ENCODE assay signal across 9 cellular contexts in genomic region chr10:121221991-121222390, GRCh38.
"Had no signal": no experiment of that assay in that cellular context is flagged by ENCODE, and none has a peak within 500 bp of the region (broad histone marks: within the 10 kb centered on the region; RNA-seq: fewer than 3 reads in every experiment).

No MANE protein-coding gene starts in this region.

- H3K9me3 ChIP-seq: HAP-1 had no signal

- DNase-seq: GOT3, H7, HFFc6, KBM-7 had no signal

- H3K4me3 ChIP-seq: HAP-1 had no signal

- H3K36me3 Mint-ChIP-seq: IgD-negative memory B cell had no signal

- H3K36me3 ChIP-seq: HAP-1 had no signal

- H3K4me3 Mint-ChIP-seq: HFFc6, IgD-negative memory B cell had no signal

- H3K27ac Mint-ChIP-seq: HFFc6, IgD-negative memory B cell had no signal

- H3K4me1 ChIP-seq: HAP-1 had no signal

- H3K27ac ChIP-seq: HL-60 had no signal

- ATAC-seq: HCT116, HepG2 had no signal

- H3K9me3 Mint-ChIP-seq: IgD-negative memory B cell had no signal

- H3K4me1 Mint-ChIP-seq: IgD-negative memory B cell had no signal
